In the genomic region with DNA sequence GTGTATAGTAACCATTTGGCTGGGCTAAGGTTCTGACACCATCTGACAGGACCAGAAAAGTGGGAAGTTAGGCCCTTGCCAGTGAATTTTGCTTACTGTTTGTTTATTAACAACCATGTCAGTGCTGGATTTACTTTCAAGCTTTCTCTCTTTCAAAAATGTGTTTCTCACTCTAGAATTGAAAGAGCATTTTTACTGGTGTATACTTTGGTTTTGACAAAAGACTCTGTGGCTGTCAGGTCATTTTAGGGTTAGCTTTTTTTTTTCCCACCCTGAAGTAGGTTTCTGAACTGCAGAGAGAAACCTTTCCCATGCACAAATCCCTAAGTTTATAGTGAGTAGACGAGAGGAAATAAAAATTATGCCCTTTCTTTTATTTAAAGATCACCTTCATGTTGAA, we compare ENCODE assay signal across 15 cellular contexts.
"Had no signal": no experiment of that assay in that cellular context is flagged by ENCODE, and none has a peak within 500 bp of the region (broad histone marks: within the 10 kb centered on the region; RNA-seq: fewer than 3 reads in every experiment).

No MANE protein-coding gene starts in this region.

- H3K9ac ChIP-seq: neural progenitor cell had no signal

- H2AFZ ChIP-seq: neural progenitor cell had no signal

- H3K4me3 ChIP-seq: ascending aorta, colonic mucosa, lung, neural progenitor cell, thoracic aorta, upper lobe of right lung had no signal

- H3K4me1 ChIP-seq: ascending aorta, colonic mucosa, upper lobe of right lung had no signal

- H3K36me3 ChIP-seq: ascending aorta, colonic mucosa, neural progenitor cell, thoracic aorta, upper lobe of right lung had no signal

- ATAC-seq: activated CD8-positive, alpha-beta T cell treated with anti-CD3 and anti-CD28 coated beads, Interleukin-2, amount 10 ng/mL, durations not matched to agents 7 days and 5 days; activated T-cell treated with anti-CD3 and anti-CD28 coated beads, Interleukin-2, amount 50 U/mL, for 4 hours; left lobe of liver; sciatic nerve; stimulated activated memory B cell treated with anti-CD40 and anti-IgM and Interleukin-4, amounts not matched to agents 10 μg/mL and 1 μg/mL and 100 μg/mL, for 72 hours; upper lobe of right lung had no signal

- H3K9me3 ChIP-seq: ascending aorta, colonic mucosa, thoracic aorta, upper lobe of right lung had no signal

- H3K27ac ChIP-seq: ascending aorta, colonic mucosa, neural progenitor cell, thoracic aorta, upper lobe of right lung had no signal

- H3K27me3 ChIP-seq: ascending aorta, colonic mucosa, neural progenitor cell, upper lobe of right lung had no signal

- DNase-seq: activated CD4-positive, alpha-beta T cell treated with anti-CD3 and anti-CD28 coated beads, Interleukin-2, amount 10 ng/mL, durations not matched to agents 24 days and 14 days; activated CD8-positive, alpha-beta T cell treated with anti-CD3 and anti-CD28 coated beads, Interleukin-2, amount 10 ng/mL, durations not matched to agents 7 days and 5 days; activated T-cell treated with anti-CD3 and anti-CD28 coated beads, Interleukin-2, amount 50 U/mL, for 4 hours; colonic mucosa; erythroblast; foreskin melanocyte; stimulated activated CD4-positive, alpha-beta T cell treated with anti-CD3 and anti-CD28 coated beads, Interleukin-4, amount 100 ng/mL, for 24 hours; upper lobe of right lung had no signal
